ENCODE assay signal across 8 cellular contexts in genomic region chr19:6199240-6199983, GRCh38.
DNase-seq lines count a peak whose midpoint lies in the region; ATAC-seq and FAIRE-seq lines count a peak whose summit lies in the region.

No MANE protein-coding gene starts in this region.

- in situ Hi-C loops in Caki2 (cut with HindIII; ENCODE audit: low pct_unique_long_range_greater_than_20kb, low sequenced_read_pairs) = no loop called here

- peak; percentile 72 for FAIRE-seq in endometrium (lab: Jason Lieb, UNC)

- DNase-seq in Caki2 (ENCODE audit: low read depth) = peak; percentile 93
- peak; percentile 75 to 100 (median 99) for DNase-seq in HUDEP-2 (lab: John Stamatoyannopoulos, UW; ENCODE audit: unreplicated experiment in 76 of 76)
- peak; percentile 98 for DNase-seq in NOMO-1 treated with dmso at 0.1 percent for 144 hours (lab: John Stamatoyannopoulos, UW; ENCODE audit: unreplicated experiment)
- DNase-seq in activated CD8-positive, alpha-beta memory T cell treated with anti-CD3 and anti-CD28 coated beads, Interleukin-2, amount 50 U/mL, for 24 hours (ENCODE audit: extremely low read depth) = peak; percentile 94
- peak; percentile 100 for DNase-seq in mesenteric fat pad (ENCODE audit: low spot score)
- DNase-seq in stimulated activated CD8-positive, alpha-beta memory T cell treated with anti-CD3 and anti-CD28 coated beads, Interleukin-15, amount 100 ng/mL, for 1 hour (ENCODE audit: low read depth) = peak; percentile 97

- peak; percentile 57 for ATAC-seq in GM21367 (IDR thresholded peaks at IDR 0.05; ENCODE audit: unreplicated experiment)

Comparison
In these comparisons a context has a peak if more than half of its experiments do, and no peak if none do; other contexts are left out.
1. Peak in every context shown above with its lines: DNase-seq and ATAC-seq.